Comparison of ENCODE assay signal across 21 cellular contexts in genomic region chr17:7468814-7469438, GRCh38. TPM values are rescaled to one million over a fixed set of nuclear protein-coding genes. Genes with fewer than 3 reads are reported as not detected.
"Had no signal": no experiment of that assay in that cellular context is flagged by ENCODE, and none has a peak within 500 bp of the region (broad histone marks: within the 10 kb centered on the region; RNA-seq: fewer than 3 reads in every experiment).

No MANE protein-coding gene starts in this region.

- H3K27me3 ChIP-seq: adrenal gland, esophagus muscularis mucosa, SJCRH30 had no signal

- H3K27ac ChIP-seq: SJCRH30 had no signal

- H3K9me3 ChIP-seq: adrenal gland, esophagus muscularis mucosa, SJCRH30 had no signal

- H3K4me1 ChIP-seq: SJCRH30 had no signal

- H3K36me3 ChIP-seq: SJCRH30 had no signal

- DNase-seq: activated CD4-positive, alpha-beta T cell treated with anti-CD3 and anti-CD28 coated beads, Interleukin-2, amount 50 U/mL, for 1 hour; activated naive CD4-positive, alpha-beta T cell treated with anti-CD3 and anti-CD28 coated beads, Interleukin-2, amount 10 ng/mL, durations not matched to agents 7 days and 5 days; activated T-cell treated with anti-CD3 and anti-CD28 coated beads for 4 hours; adrenal gland; glutamatergic neuron; naive thymus-derived CD4-positive, alpha-beta T cell; nucleus accumbens; SJCRH30; small intestine; stimulated activated CD4-positive, alpha-beta T cell treated with anti-CD3 and anti-CD28 coated beads, Interleukin-4, amount 100 ng/mL, for 4 hours; stimulated activated CD8-positive, alpha-beta memory T cell treated with anti-CD3 and anti-CD28 coated beads, Interleukin-4, amount 100 ng/mL, for 48 hours; stimulated activated naive CD4-positive, alpha-beta T cell treated with Interleukin-2 at 50 U/mL for 16 hours; substantia nigra; T-helper 2 cell had no signal

- H3K9me3 Mint-ChIP-seq: activated naive CD4-positive, alpha-beta T cell treated with anti-CD3 and anti-CD28 coated beads, Interleukin-2, amount 10 ng/mL, durations not matched to agents 7 days and 5 days; activated T-helper 2 cell treated with anti-CD3 and anti-CD28 coated beads, Interferon-gamma antibody, Interleukin-2, Interleukin-4, amounts not matched to agents 10 μg/mL and 5 μg/mL and 100 μg/mL, durations not matched to agents 14 hours and 24 hours and 36 hours; naive thymus-derived CD4-positive, alpha-beta T cell had no signal

- H3K4me3 Mint-ChIP-seq: activated naive CD4-positive, alpha-beta T cell treated with anti-CD3 and anti-CD28 coated beads, Interleukin-2, amount 10 ng/mL, durations not matched to agents 7 days and 5 days; naive thymus-derived CD4-positive, alpha-beta T cell had no signal

- H3K4me3 ChIP-seq: adrenal gland, esophagus muscularis mucosa, SJCRH30 had no signal

- ATAC-seq: naive thymus-derived CD4-positive, alpha-beta T cell; right cardiac atrium had no signal

- H3K27me3 Mint-ChIP-seq: activated naive CD4-positive, alpha-beta T cell treated with anti-CD3 and anti-CD28 coated beads, Interleukin-2, amount 10 ng/mL, durations not matched to agents 7 days and 5 days; naive thymus-derived CD4-positive, alpha-beta T cell had no signal

- H3K27ac Mint-ChIP-seq: activated naive CD4-positive, alpha-beta T cell treated with anti-CD3 and anti-CD28 coated beads, Interleukin-2, amount 10 ng/mL, durations not matched to agents 7 days and 5 days; activated T-helper 2 cell treated with anti-CD3 and anti-CD28 coated beads, Interferon-gamma antibody, Interleukin-2, Interleukin-4, amounts not matched to agents 10 μg/mL and 5 μg/mL and 100 μg/mL, durations not matched to agents 14 hours and 24 hours and 36 hours had no signal

RNA-seq across cellular contexts. Expression of gene SLC35G6, which starts 12.3 kb away (rescaled TPM):
- total RNA-seq: activated T-helper 2 cell treated with anti-CD3 and anti-CD28 coated beads, Interferon-gamma antibody, Interleukin-2, Interleukin-4, amounts not matched to agents 10 μg/mL and 5 μg/mL and 100 μg/mL, durations not matched to agents 14 hours and 24 hours and 36 hours; adrenal gland; cardiac septum; esophagus muscularis mucosa; lung microvascular endothelial cell; mononuclear cell; posterior vena cava; right cardiac atrium; SJCRH30 had no signal
